In genomic region chr10:69936091-69936490, GRCh38 we compare ENCODE assay signal across 10 cellular contexts.
DNase-seq lines count a peak whose midpoint lies in the region; ATAC-seq and TF ChIP-seq lines count a peak whose summit lies in the region.
"Had no signal": no experiment of that assay in that cellular context is flagged by ENCODE, and none has a peak within 500 bp of the region (broad histone marks: within the 10 kb centered on the region; RNA-seq: fewer than 3 reads in every experiment).

No MANE protein-coding gene starts in this region.

- H4K20me1 ChIP-seq in OCI-LY1 (ENCODE audit: insufficient read depth, low read length) (no peaks in the 10 kb centered on the region), fibroblast of lung (ENCODE audit: control insufficient read depth, extremely low read depth, insufficient read depth, low read length) (no peaks in the 10 kb centered on the region)

- H3K27me3 ChIP-seq in A673 (replicated peaks; ENCODE audit: insufficient read depth, low read depth, low read length, poor library complexity) (no peaks in the 10 kb centered on the region), OCI-LY1 (ENCODE audit: insufficient read depth, low read length) (0 out of 2 replicates have a peak, but pooled peaks cover 3% of the 10 kb centered on the region), fibroblast of lung (ENCODE audit: control insufficient read depth, insufficient read depth, low read length) (no peaks in the 10 kb centered on the region), colonic mucosa (no peaks in the 10 kb centered on the region)

- H3K9ac ChIP-seq in OCI-LY1 (ENCODE audit: low read length) (no peak overlapping the region), fibroblast of lung (ENCODE audit: insufficient read depth, low read length) (no peak overlapping the region), colonic mucosa (ENCODE audit: low read depth in 2 of 2, low read length in 2 of 2) (no peak overlapping the region)

- H3K9me2 ChIP-seq in OCI-LY1 (ENCODE audit: low read depth, low read length): no peaks in the 10 kb centered on the region

- POLR2A ChIA-PET in A673 (lab: Charles Lee; ENCODE audit: low non-redundant PET): interaction anchor here (1.0 kb wide), 1 partner anchor 105 kb away, joined by 6 read pairs; no protein-coding TSS in a partner anchor

- H3K79me2 ChIP-seq in OCI-LY1 (ENCODE audit: insufficient read depth, low read length) (no peaks in the 10 kb centered on the region), fibroblast of lung (ENCODE audit: control insufficient read depth, insufficient read depth, low read length) (no peaks in the 10 kb centered on the region)

- CTCF ChIA-PET in A673 (lab: Charles Lee): no interaction called here

- DNase-seq in A673 (ENCODE audit: low spot score): peak; percentile 93
- DNase-seq in fibroblast of lung (ENCODE audit: low read depth in 2 of 2): no peak
- no peak for DNase-seq in middle frontal gyrus (ENCODE audit: extremely low spot score, low spot score)
- no peak for DNase-seq in colonic mucosa
- no peak for DNase-seq in NCI-H2029 (lab: John Stamatoyannopoulos, UW)
- DNase-seq: activated CD8-positive, alpha-beta memory T cell treated with anti-CD3 and anti-CD28 coated beads, Interleukin-2, amount 50 U/mL, for 48 hours; COR-L47 had no signal

- H3K36me3 ChIP-seq in A673 (ENCODE audit: insufficient read depth, low read length, poor library complexity, severe bottlenecking) (no peaks in the 10 kb centered on the region), OCI-LY1 (ENCODE audit: insufficient read depth, low read length) (no peaks in the 10 kb centered on the region), fibroblast of lung (ENCODE audit: control insufficient read depth, insufficient read depth, low read length) (no peaks in the 10 kb centered on the region), colonic mucosa (no peaks in the 10 kb centered on the region)

- H3F3A ChIP-seq in OCI-LY1 (ENCODE audit: insufficient read depth, low read length): no peaks in the 10 kb centered on the region

- H3K4me2 ChIP-seq in OCI-LY1 (ENCODE audit: low read length) (no peak overlapping the region), fibroblast of lung (ENCODE audit: extremely low read depth, insufficient read depth, low read length) (no peak overlapping the region)

- intact Hi-C loops in A673 (cut with micrococcal nuclease; ENCODE audit: unreplicated experiment) (loop anchor here (1.0 to 10.0 kb wide), 3 partner anchors 105 to 439 kb away; partner anchors contain the start of gene TYSND1), colonic mucosa (cut with DNase I) (no loop called here)

- no peak overlapping the region for H3K4me3 ChIP-seq in A673 (ENCODE audit: low read depth, low read length, poor library complexity, severe bottlenecking)
- H3K4me3 ChIP-seq in OCI-LY1 (ENCODE audit: low read depth, low read length, poor library complexity, severe bottlenecking): no peak overlapping the region
- no peak overlapping the region for H3K4me3 ChIP-seq in fibroblast of lung (replicated peaks in 1 of 4; ENCODE audit: control extremely low read depth in 1 of 4, insufficient read depth in 1 of 4, low read depth in 3 of 4, low read length in 4 of 4)
- H3K4me3 ChIP-seq in colonic mucosa: no peak overlapping the region

- peaks cover 67% of the 10 kb centered on the region for H3K4me1 ChIP-seq in A673 (ENCODE audit: insufficient read depth, low read length, poor library complexity, severe bottlenecking)
- H3K4me1 ChIP-seq in OCI-LY1 (ENCODE audit: insufficient read depth, low read length, severe bottlenecking): no peaks in the 10 kb centered on the region
- H3K4me1 ChIP-seq in fibroblast of lung (ENCODE audit: control insufficient read depth, extremely low read depth, insufficient read depth, low read length): no peaks in the 10 kb centered on the region
- no peaks in the 10 kb centered on the region for H3K4me1 ChIP-seq in colonic mucosa

- BruUV-seq in A673 (replicated peaks; lab: Mats Ljungman, UMichigan): no TSS peak

- H2AFZ ChIP-seq in OCI-LY1 (ENCODE audit: low read length) (no peak overlapping the region), fibroblast of lung (ENCODE audit: low read length) (no peak overlapping the region)

- H3K27ac ChIP-seq in A673 (ENCODE audit: low read depth, low read length, poor library complexity, severe bottlenecking) (peak overlapping the region; percentile 87), OCI-LY1 (ENCODE audit: low read depth, low read length, poor library complexity, severe bottlenecking) (no peak overlapping the region), fibroblast of lung (ENCODE audit: insufficient read depth, low read length) (no peak overlapping the region), colonic mucosa (no peak overlapping the region)

- peak; percentile 57 for TF ChIP-seq CTCF in A673 (conservative IDR thresholded peaks at IDR 0.05; ENCODE audit: low read depth, low read length)
- peak; percentile 55 for TF ChIP-seq CTCF in GM12872 (IDR thresholded peaks at IDR 0.05; ENCODE audit: insufficient read depth, low read depth, low read length)
- peak; percentile 16; the same call in 1 of the 2 replicates for TF ChIP-seq CTCF in OCI-LY1 (IDR thresholded peaks at IDR 0.05; ENCODE audit: low read length)
- TF ChIP-seq CTCF in fibroblast of lung (conservative IDR thresholded peaks at IDR 0.05 in 1 of 2, IDR thresholded peaks at IDR 0.05 in 1 of 2; ENCODE audit: low read depth in 1 of 2, low read length in 2 of 2): peak; percentile 8 to 22
- TF ChIP-seq CTCF in colonic mucosa (IDR thresholded peaks at IDR 0.05): no peak

- no peak for ATAC-seq in HG03432 (IDR thresholded peaks at IDR 0.05; ENCODE audit: unreplicated experiment)

- H3K9me3 ChIP-seq in A673 (ENCODE audit: low read depth, low read length, poor library complexity, severe bottlenecking): no peaks in the 10 kb centered on the region
- H3K9me3 ChIP-seq in OCI-LY1 (ENCODE audit: low read length): no peaks in the 10 kb centered on the region
- H3K9me3 ChIP-seq in fibroblast of lung (ENCODE audit: control insufficient read depth, insufficient read depth, low read depth, low read length): no peaks in the 10 kb centered on the region
- no peaks in the 10 kb centered on the region for H3K9me3 ChIP-seq in colonic mucosa
